ENCODE assay signal across 4 cellular contexts in the genomic region with DNA sequence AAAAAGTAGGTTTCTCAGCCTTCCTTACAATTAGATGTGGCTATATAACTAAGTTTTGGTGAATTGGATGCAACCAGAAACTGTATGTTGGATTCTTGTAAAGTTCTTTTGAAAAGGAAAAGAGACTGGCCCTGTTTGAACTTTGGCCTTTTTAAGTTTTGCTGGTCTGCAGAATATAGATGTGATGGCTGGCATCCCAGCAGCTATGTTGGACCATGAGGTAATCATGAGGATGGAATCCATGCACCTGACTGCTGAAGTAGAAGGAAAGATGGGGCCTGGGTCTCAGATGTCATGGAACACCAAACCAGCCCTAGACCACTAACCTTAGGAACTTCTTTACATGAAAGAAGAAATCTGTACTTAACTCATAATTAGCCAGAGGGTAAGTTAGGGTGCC.
A peak's percentile ranks its signal among the peaks of the same experiment; 100 is the strongest.
TF ChIP-seq lines count a peak whose summit lies in the region.

No MANE protein-coding gene starts in this region.

TF ChIP-seq in HEK293, 187 proteins besides CTCF, POLR2A, EP300 and RAD21:
- TF ChIP-seq ZBTB17 (tag by site-specific recombination; IDR thresholded peaks at IDR 0.05) (no peak), ZNF280D (tag by site-specific recombination; IDR thresholded peaks at IDR 0.05) (0 out of 2 replicates have a peak, but pooled peaks have one; percentile 31)
TF ChIP-seq in HEK293: peak in this region for 1.

TF ChIP-seq in K562, 482 proteins besides CTCF, POLR2A, EP300 and RAD21:
- TF ChIP-seq CBX3 (IDR thresholded peaks at IDR 0.05; ENCODE audit: borderline replicate concordance in 1 of 2, low read length in 2 of 2) (no peak), RBM25 (IDR thresholded peaks at IDR 0.05; ENCODE audit: low read depth, low read length, severe bottlenecking) (peak; percentile 81)

TF ChIP-seq in H1, 55 proteins besides CTCF, POLR2A, EP300 and RAD21:
- no peak for TF ChIP-seq ZNF274 (IDR thresholded peaks at IDR 0.05; ENCODE audit: borderline replicate concordance, extremely low read depth, low read length)
- TF ChIP-seq KDM1A (IDR thresholded peaks at IDR 0.05; ENCODE audit: borderline replicate concordance, low read length) = peak; percentile 82; the same call in 1 of the 2 replicates

TF ChIP-seq in WTC11, 78 proteins besides CTCF, POLR2A, EP300 and RAD21:
- TF ChIP-seq, protein P1, sequence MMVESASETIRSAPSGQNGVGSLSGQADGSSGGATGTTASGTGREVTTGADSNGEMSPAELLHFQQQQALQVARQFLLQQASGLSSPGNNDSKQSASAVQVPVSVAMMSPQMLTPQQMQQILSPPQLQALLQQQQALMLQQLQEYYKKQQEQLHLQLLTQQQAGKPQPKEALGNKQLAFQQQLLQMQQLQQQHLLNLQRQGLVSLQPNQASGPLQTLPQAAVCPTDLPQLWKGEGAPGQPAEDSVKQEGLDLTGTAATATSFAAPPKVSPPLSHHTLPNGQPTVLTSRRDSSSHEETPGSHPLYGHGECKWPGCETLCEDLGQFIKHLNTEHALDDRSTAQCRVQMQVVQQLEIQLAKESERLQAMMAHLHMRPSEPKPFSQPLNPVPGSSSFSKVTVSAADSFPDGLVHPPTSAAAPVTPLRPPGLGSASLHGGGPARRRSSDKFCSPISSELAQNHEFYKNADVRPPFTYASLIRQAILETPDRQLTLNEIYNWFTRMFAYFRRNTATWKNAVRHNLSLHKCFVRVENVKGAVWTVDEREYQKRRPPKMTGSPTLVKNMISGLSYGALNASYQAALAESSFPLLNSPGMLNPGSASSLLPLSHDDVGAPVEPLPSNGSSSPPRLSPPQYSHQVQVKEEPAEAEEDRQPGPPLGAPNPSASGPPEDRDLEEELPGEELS (CRISPR knock-in tag; IDR thresholded peaks at IDR 0.05) = no peak
- TF ChIP-seq KAT7 (CRISPR knock-in tag; IDR thresholded peaks at IDR 0.05; ENCODE audit: borderline replicate concordance) = no peak
- TF ChIP-seq PRRX2 (CRISPR knock-in tag; IDR thresholded peaks at IDR 0.05) = no peak
- TF ChIP-seq USF1 (CRISPR knock-in tag; IDR thresholded peaks at IDR 0.05) = no peak
- no peak for TF ChIP-seq HMGXB4 (CRISPR knock-in tag; IDR thresholded peaks at IDR 0.05)
- TF ChIP-seq ZNF263 (CRISPR knock-in tag; IDR thresholded peaks at IDR 0.05; ENCODE audit: low read depth) = no peak
- no peak for TF ChIP-seq NR3C1 (CRISPR knock-in tag; conservative IDR thresholded peaks at IDR 0.05; ENCODE audit: low read depth)
- no peak for TF ChIP-seq TCF7 (CRISPR knock-in tag; IDR thresholded peaks at IDR 0.05; ENCODE audit: low read depth)
- TF ChIP-seq, protein P2, sequence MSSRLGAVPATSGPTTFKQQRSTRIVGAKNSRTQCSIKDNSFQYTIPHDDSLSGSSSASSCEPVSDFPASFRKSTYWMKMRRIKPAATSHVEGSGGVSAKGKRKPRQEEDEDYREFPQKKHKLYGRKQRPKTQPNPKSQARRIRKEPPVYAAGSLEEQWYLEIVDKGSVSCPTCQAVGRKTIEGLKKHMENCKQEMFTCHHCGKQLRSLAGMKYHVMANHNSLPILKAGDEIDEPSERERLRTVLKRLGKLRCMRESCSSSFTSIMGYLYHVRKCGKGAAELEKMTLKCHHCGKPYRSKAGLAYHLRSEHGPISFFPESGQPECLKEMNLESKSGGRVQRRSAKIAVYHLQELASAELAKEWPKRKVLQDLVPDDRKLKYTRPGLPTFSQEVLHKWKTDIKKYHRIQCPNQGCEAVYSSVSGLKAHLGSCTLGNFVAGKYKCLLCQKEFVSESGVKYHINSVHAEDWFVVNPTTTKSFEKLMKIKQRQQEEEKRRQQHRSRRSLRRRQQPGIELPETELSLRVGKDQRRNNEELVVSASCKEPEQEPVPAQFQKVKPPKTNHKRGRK (CRISPR knock-in tag; IDR thresholded peaks at IDR 0.05; ENCODE audit: borderline replicate concordance) = no peak
- no peak for TF ChIP-seq USF2 (CRISPR knock-in tag; IDR thresholded peaks at IDR 0.05)
- no peak for TF ChIP-seq E2F5 (CRISPR knock-in tag; IDR thresholded peaks at IDR 0.05)
- TF ChIP-seq, protein P3, sequence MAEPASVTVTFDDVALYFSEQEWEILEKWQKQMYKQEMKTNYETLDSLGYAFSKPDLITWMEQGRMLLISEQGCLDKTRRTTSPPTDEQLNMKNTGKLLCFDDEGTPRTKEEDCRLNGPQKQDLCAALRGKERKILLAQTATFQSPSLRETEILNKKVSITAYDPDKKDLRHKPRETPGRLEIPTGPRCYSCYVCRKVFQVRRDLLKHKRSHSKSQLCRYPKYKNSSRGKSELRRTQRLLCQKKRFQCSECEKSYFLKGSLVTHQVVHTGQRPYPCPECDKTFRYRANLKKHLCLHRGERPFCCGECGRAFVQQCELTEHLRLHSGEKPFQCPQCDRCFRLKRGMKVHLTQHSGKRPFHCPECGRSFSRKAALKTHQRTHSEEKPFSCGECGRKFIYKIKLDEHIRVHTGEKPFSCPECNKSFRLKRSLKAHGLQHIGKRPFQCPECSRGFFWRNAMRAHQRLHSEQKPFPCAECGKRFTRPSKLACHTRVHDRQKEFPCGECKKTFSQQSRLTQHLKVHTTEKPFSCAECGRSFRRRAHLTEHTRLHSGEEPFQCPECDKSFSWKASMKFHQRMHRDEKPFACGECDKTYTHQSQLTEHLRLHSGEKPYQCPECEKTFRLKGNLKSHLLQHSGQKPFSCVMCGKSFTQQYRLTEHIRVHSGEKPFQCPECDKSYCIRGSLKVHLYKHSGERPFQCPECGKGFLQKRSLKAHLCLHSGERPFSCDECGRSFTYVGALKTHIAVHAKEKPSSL (CRISPR knock-in tag; conservative IDR thresholded peaks at IDR 0.05) = no peak
- TF ChIP-seq, protein P4, sequence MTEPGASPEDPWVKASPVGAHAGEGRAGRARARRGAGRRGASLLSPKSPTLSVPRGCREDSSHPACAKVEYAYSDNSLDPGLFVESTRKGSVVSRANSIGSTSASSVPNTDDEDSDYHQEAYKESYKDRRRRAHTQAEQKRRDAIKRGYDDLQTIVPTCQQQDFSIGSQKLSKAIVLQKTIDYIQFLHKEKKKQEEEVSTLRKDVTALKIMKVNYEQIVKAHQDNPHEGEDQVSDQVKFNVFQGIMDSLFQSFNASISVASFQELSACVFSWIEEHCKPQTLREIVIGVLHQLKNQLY (CRISPR knock-in tag; IDR thresholded peaks at IDR 0.05) = no peak
- no peak for TF ChIP-seq ETV6 (CRISPR knock-in tag; IDR thresholded peaks at IDR 0.05)
- TF ChIP-seq CREM (CRISPR knock-in tag; IDR thresholded peaks at IDR 0.05) = no peak
- no peak for TF ChIP-seq E2F4 (CRISPR knock-in tag; IDR thresholded peaks at IDR 0.05; ENCODE audit: borderline replicate concordance, low read depth)
- no peak for TF ChIP-seq ZBTB21 (CRISPR knock-in tag; IDR thresholded peaks at IDR 0.05; ENCODE audit: borderline replicate concordance)
- no peak for TF ChIP-seq ZNF423 (CRISPR knock-in tag; IDR thresholded peaks at IDR 0.05)
- TF ChIP-seq, protein P5, sequence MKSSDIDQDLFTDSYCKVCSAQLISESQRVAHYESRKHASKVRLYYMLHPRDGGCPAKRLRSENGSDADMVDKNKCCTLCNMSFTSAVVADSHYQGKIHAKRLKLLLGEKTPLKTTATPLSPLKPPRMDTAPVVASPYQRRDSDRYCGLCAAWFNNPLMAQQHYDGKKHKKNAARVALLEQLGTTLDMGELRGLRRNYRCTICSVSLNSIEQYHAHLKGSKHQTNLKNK (CRISPR knock-in tag; IDR thresholded peaks at IDR 0.05) = no peak
- no peak for TF ChIP-seq NFYB (CRISPR knock-in tag; conservative IDR thresholded peaks at IDR 0.05; ENCODE audit: low read depth)
